8 cellular contexts compared by ENCODE assay signal in genomic region chr4:81153714-81154323, GRCh38.
DNase-seq lines count a peak whose midpoint lies in the region; ATAC-seq and TF ChIP-seq lines count a peak whose summit lies in the region.
"Not testable (repeated sequence)": the region's sequence is repeated elsewhere in the genome, so short reads cannot be mapped to it uniquely, and the experiment has no call there.

No MANE protein-coding gene starts in this region.

- not testable (repeated sequence) for H3K27me3 Mint-ChIP-seq in activated CD8-positive, alpha-beta T cell treated with anti-CD3 and anti-CD28 coated beads, Interleukin-2, amount 10 ng/mL, durations not matched to agents 7 days and 5 days (ENCODE audit: low read depth)

- not testable (repeated sequence) for H3K4me1 Mint-ChIP-seq in activated CD8-positive, alpha-beta T cell treated with anti-CD3 and anti-CD28 coated beads, Interleukin-2, amount 10 ng/mL, durations not matched to agents 7 days and 5 days (ENCODE audit: low read depth)

- not testable (repeated sequence) for H3K36me3 Mint-ChIP-seq in activated CD8-positive, alpha-beta T cell treated with anti-CD3 and anti-CD28 coated beads, Interleukin-2, amount 10 ng/mL, durations not matched to agents 7 days and 5 days (ENCODE audit: low read depth)

- CTCF ChIA-PET in activated CD8-positive, alpha-beta T cell treated with anti-CD3 and anti-CD28 coated beads, Interleukin-2, amount 10 ng/mL, durations not matched to agents 7 days and 5 days (lab: Charles Lee): not testable (repeated sequence)

- H3K9ac ChIP-seq in HUES6 (ENCODE audit: low read length): peak overlapping the region; percentile 89

- in situ Hi-C loops in brain microvascular endothelial cell (cut with HindIII; ENCODE audit: low pct_ligation_motif_present, low sequenced_read_pairs): not testable (repeated sequence)

- peak overlapping the region; percentile 20 for H3K4me3 ChIP-seq in AG09309 (ENCODE audit: control insufficient read depth, low read depth, low read length)
- H3K4me3 ChIP-seq in HUES6 (ENCODE audit: low read depth, low read length): peak overlapping the region; percentile 85
- H3K4me3 ChIP-seq in brain microvascular endothelial cell (ENCODE audit: low read depth, low read length): peak overlapping the region; percentile 42
- peak overlapping the region; percentile 31 for H3K4me3 ChIP-seq in cardiac muscle cell
- not testable (repeated sequence) for H3K4me3 ChIP-seq in mucosa of descending colon

- TF ChIP-seq CTCF in AG09309 (IDR thresholded peaks at IDR 0.05; ENCODE audit: control insufficient read depth, insufficient read depth, low read depth, low read length, missing control alignments); brain microvascular endothelial cell (IDR thresholded peaks at IDR 0.05; ENCODE audit: low read depth, low read length, missing control alignments); cardiac muscle cell (IDR thresholded peaks at IDR 0.05; ENCODE audit: low read depth, low read length); mucosa of descending colon (IDR thresholded peaks at IDR 0.05): not testable (repeated sequence)

- not testable (repeated sequence) for H3K9me3 ChIP-seq in HUES6 (ENCODE audit: control insufficient read depth, insufficient read depth, low read depth, low read length); cardiac muscle cell (ENCODE audit: low read depth); mucosa of descending colon

- not testable (repeated sequence) for ATAC-seq in activated CD8-positive, alpha-beta T cell treated with anti-CD3 and anti-CD28 coated beads, Interleukin-2, amount 10 ng/mL, durations not matched to agents 7 days and 5 days
- ATAC-seq in mucosa of descending colon: peak; percentile 82

- not testable (repeated sequence) for DNase-seq in AG09309 (ENCODE audit: low read depth); brain microvascular endothelial cell; cardiac muscle cell (ENCODE audit: low read depth in 1 of 2, low spot score in 1 of 2)
- DNase-seq in NCI-H774 (lab: John Stamatoyannopoulos, UW) (peak; percentile 13), mucosa of descending colon (peak; percentile 57 to 74 (median 73))
- peak; percentile 21 for DNase-seq in activated CD8-positive, alpha-beta T cell treated with anti-CD3 and anti-CD28 coated beads, Interleukin-2, amount 10 ng/mL, durations not matched to agents 7 days and 5 days
- peak; percentile 1 for DNase-seq in stimulated activated CD8-positive, alpha-beta memory T cell treated with anti-CD3 and anti-CD28 coated beads, Interleukin-12 subunit alpha, Interleukin-12 subunit beta, amount 100 ng/mL, for 1 hour (ENCODE audit: low read depth)

- not testable (repeated sequence) for H3K4me1 ChIP-seq in HUES6 (ENCODE audit: control insufficient read depth, insufficient read depth, low read length); cardiac muscle cell (ENCODE audit: low read depth); mucosa of descending colon (ENCODE audit: low read depth)

- H3K4me3 Mint-ChIP-seq in activated CD8-positive, alpha-beta T cell treated with anti-CD3 and anti-CD28 coated beads, Interleukin-2, amount 10 ng/mL, durations not matched to agents 7 days and 5 days: peak overlapping the region; percentile 76

- not testable (repeated sequence) for H3K36me3 ChIP-seq in HUES6 (ENCODE audit: control insufficient read depth, insufficient read depth, low read length); brain microvascular endothelial cell (replicated peaks); cardiac muscle cell; mucosa of descending colon (ENCODE audit: low read depth)

- H3K27ac Mint-ChIP-seq in activated CD8-positive, alpha-beta T cell treated with anti-CD3 and anti-CD28 coated beads, Interleukin-2, amount 10 ng/mL, durations not matched to agents 7 days and 5 days: peak overlapping the region; percentile 60

- POLR2A ChIA-PET in activated CD8-positive, alpha-beta T cell treated with anti-CD3 and anti-CD28 coated beads, Interleukin-2, amount 10 ng/mL, durations not matched to agents 7 days and 5 days (lab: Charles Lee): interaction anchor here (0.7 kb wide), 1 partner anchor 1223 kb away, joined by 4 read pairs; no protein-coding TSS in a partner anchor

- not testable (repeated sequence) for H3K27me3 ChIP-seq in HUES6 (ENCODE audit: control insufficient read depth, insufficient read depth, low read length); brain microvascular endothelial cell (replicated peaks); cardiac muscle cell

- intact Hi-C loops in mucosa of descending colon (cut with DNase I, micrococcal nuclease): not testable (repeated sequence)

- H3K9me3 Mint-ChIP-seq in activated CD8-positive, alpha-beta T cell treated with anti-CD3 and anti-CD28 coated beads, Interleukin-2, amount 10 ng/mL, durations not matched to agents 7 days and 5 days (ENCODE audit: insufficient read depth): not testable (repeated sequence)

- H3K27ac ChIP-seq in HUES6 (ENCODE audit: low read depth, low read length); brain microvascular endothelial cell; cardiac muscle cell: not testable (repeated sequence)
